In genomic region chr5:113177225-113177624, GRCh38 we compare ENCODE assay signal across 28 cellular contexts.
"Had no signal": no experiment of that assay in that cellular context is flagged by ENCODE, and none has a peak within 500 bp of the region (broad histone marks: within the 10 kb centered on the region; RNA-seq: fewer than 3 reads in every experiment).

No MANE protein-coding gene starts in this region.

- H3K4me1 ChIP-seq: suprapubic skin had no signal

- H3K27ac ChIP-seq: hepatocyte, left lung, neural progenitor cell, neutrophil, psoas muscle, skin epidermis, suprapubic skin, thoracic aorta, tibial artery, upper lobe of right lung had no signal

- ATAC-seq: left cardiac atrium; left lung; natural killer cell; psoas muscle; sciatic nerve; stimulated activated effector memory CD8-positive, alpha-beta T cell treated with anti-CD3 and anti-CD28 coated beads, Interleukin-12 subunit alpha, Interleukin-12 subunit beta, amount 100 ng/mL, for 72 hours; upper lobe of right lung had no signal

- H3K4me2 ChIP-seq: hepatocyte, neural progenitor cell had no signal

- H3K9ac ChIP-seq: neural progenitor cell, parathyroid adenoma had no signal

- H2AFZ ChIP-seq: hepatocyte, neural progenitor cell, parathyroid adenoma had no signal

- H3K4me3 ChIP-seq: hepatocyte, left lung, lung, neural progenitor cell, psoas muscle, skin epidermis, suprapubic skin, thoracic aorta, tibial artery, upper lobe of right lung had no signal

- H3K27me3 ChIP-seq: hepatocyte, left lung, neural progenitor cell, suprapubic skin, tibial artery, upper lobe of right lung had no signal

- DNase-seq: kidney glomerular epithelial cell; left cardiac atrium; left lung; mesendoderm; naive B cell; natural killer cell; nephron progenitor cell; occipital lobe; psoas muscle; stimulated activated CD4-positive, alpha-beta T cell treated with anti-CD3 and anti-CD28 coated beads, Interleukin-12 subunit alpha, Interleukin-12 subunit beta, amount 100 ng/mL, for 4 hours; stimulated activated CD4-positive, alpha-beta T cell treated with anti-CD3 and anti-CD28 coated beads, Interleukin-15, amount 100 ng/mL, for 24 hours; stimulated activated CD4-positive, alpha-beta T cell treated with anti-CD3 and anti-CD28 coated beads, Interleukin-2, amount 100 ng/mL, for 24 hours; stimulated activated CD4-positive, alpha-beta T cell treated with anti-CD3 and anti-CD28 coated beads, Interleukin-4, amount 100 ng/mL, for 24 hours; stimulated activated naive CD4-positive, alpha-beta T cell; tibial artery; upper lobe of right lung had no signal

- H3K9me3 ChIP-seq: left lung, neutrophil, psoas muscle, suprapubic skin, thoracic aorta, tibial artery, upper lobe of right lung had no signal

- H3K36me3 ChIP-seq: left lung, neural progenitor cell, neutrophil, suprapubic skin, thoracic aorta, tibial artery, upper lobe of right lung had no signal

- FAIRE-seq: keratinocyte, urothelium cell line had no signal
